Comparison of ENCODE assay signal across 16 cellular contexts in the genomic region with DNA sequence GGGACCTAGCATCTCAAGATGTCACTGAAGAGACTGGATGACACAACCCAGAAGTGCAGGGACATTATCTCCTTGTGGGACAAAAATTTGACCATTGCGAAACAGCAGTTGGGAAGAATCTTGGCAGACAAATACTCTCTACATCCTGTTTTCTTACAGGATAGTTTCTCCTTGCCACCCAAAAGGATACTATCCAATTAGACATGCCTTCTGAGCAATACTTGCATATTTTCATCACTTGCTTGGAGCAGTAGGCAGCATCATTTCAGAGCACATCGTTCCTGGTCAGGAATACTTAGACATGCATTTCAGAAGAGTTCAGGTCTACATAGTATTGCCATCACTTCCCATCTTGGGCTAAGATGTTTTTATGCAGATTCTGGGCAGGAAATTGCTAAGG.
"Had no signal": no experiment of that assay in that cellular context is flagged by ENCODE, and none has a peak within 500 bp of the region (broad histone marks: within the 10 kb centered on the region; RNA-seq: fewer than 3 reads in every experiment).

No MANE protein-coding gene starts in this region.

- H3K36me3 ChIP-seq: heart right ventricle, left lung, stomach, thoracic aorta had no signal

- DNase-seq: activated CD4-positive, alpha-beta T cell treated with anti-CD3 and anti-CD28 coated beads for 48 hours; activated naive CD4-positive, alpha-beta T cell treated with anti-CD3 and anti-CD28 coated beads, Interleukin-2, amount 10 ng/mL, durations not matched to agents 7 days and 5 days; erythroblast; heart right ventricle; islet precursor cell; left lung; mesenchymal stem cell; nephron progenitor cell; psoas muscle; stimulated activated CD4-positive, alpha-beta T cell treated with anti-CD3 and anti-CD28 coated beads, Interleukin-4, amount 100 ng/mL, for 1 hour; stomach; T-cell; T1000 had no signal

- H3K27me3 ChIP-seq: heart right ventricle, left lung, stomach had no signal

- H3K27ac ChIP-seq: heart right ventricle, left lung, psoas muscle, stomach, thoracic aorta had no signal

- ATAC-seq: left lung, T-cell, WTC11 had no signal

- H3K9me3 ChIP-seq: heart right ventricle, left lung, psoas muscle, stomach, thoracic aorta had no signal

- H3K4me3 ChIP-seq: heart right ventricle, left lung, psoas muscle, stomach, thoracic aorta had no signal

- FAIRE-seq: frontal cortex had no signal

- H3K4me1 ChIP-seq: psoas muscle, stomach had no signal
